ENCODE assay signal across 8 cellular contexts in the genomic region with DNA sequence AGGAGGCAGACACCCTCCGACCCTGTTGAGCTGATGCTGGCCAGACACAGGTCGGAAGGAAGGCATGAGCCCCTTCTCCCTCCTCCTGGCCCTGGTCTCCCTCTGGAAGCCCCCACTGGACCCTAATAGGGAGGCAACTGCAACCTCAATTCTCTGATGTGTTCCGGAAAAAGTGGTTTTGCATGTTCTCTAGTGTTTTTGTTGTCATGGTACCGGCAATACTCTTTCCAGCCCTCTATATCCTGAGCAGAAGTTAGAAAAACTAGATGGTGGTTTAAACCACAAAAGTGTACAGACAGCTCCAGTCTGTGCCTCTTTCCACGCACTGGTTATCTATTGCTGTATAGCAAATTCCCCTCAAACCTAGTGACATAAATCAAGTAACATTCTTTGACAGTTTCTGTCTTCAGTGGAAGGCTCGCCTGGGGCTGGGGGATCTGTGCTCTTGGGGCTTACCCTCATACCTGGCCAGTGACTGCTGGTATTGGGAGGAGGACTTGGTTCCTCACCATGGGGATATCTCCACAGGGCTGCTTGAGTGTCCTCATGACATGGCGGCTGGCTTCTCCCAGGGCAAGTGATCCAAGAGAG. TPM values are rescaled to one million over a fixed set of nuclear protein-coding genes. Genes with fewer than 3 reads are reported as not detected.
DNase-seq lines count a peak whose midpoint lies in the region; ATAC-seq, FAIRE-seq and TF ChIP-seq lines count a peak whose summit lies in the region.

No MANE protein-coding gene starts in this region.

- TF ChIP-seq CTCF in GM13977 (IDR thresholded peaks at IDR 0.05; ENCODE audit: extremely low read depth, insufficient read depth, missing control alignments), result no peak

- peak; percentile 85 for ATAC-seq in HG02678 (IDR thresholded peaks at IDR 0.05; ENCODE audit: unreplicated experiment)
- ATAC-seq in left lobe of liver, result no peak

- FAIRE-seq in HTR-8/SVneo (lab: Jason Lieb, UNC), result no peak

- DNase-seq in GM13977 (ENCODE audit: low spot score) (peak; percentile 58), T-helper 22 cell (ENCODE audit: low read depth) (peak; percentile 49), left lobe of liver (ENCODE audit: low spot score) (peak; percentile 33), HTR-8/SVneo (ENCODE audit: insufficient read length, low spot score) (no peak), AG20443 (ENCODE audit: low spot score) (no peak), anterior cingulate cortex (lab: John Stamatoyannopoulos, UW) (no peak), NCI-H2171 treated with DMSO at 0.1 percent for 48 hours (lab: John Stamatoyannopoulos, UW) (no peak)

- in situ Hi-C loops in GM13977 (cut with MboI; ENCODE audit: low pct_unique_long_range_greater_than_20kb, low sequenced_read_pairs, unreplicated experiment), result no loop called here

RNA-seq across cellular contexts. Expression of a gene that starts 37.0 kb away (rescaled TPM):
- total RNA-seq in left lobe of liver, result 0.43 TPM

RNA-seq across cellular contexts. Expression of a gene that starts 42.3 kb away (rescaled TPM):
- 29.9 TPM for total RNA-seq in left lobe of liver

Comparison
In these comparisons a context has a peak if more than half of its experiments do, and no peak if none do; other contexts are left out.
1. DNase-seq: peak in GM13977 (single experiment), T-helper 22 cell (single experiment) and left lobe of liver (single experiment); none in HTR-8/SVneo (single experiment), AG20443 (single experiment), anterior cingulate cortex (0 of 58) and NCI-H2171 treated with DMSO at 0.1 percent for 48 hours (single experiment).